ENCODE assay signal across 8 cellular contexts in genomic region chr9:134475051-134475790, GRCh38.
DNase-seq lines count a peak whose midpoint lies in the region; ATAC-seq and TF ChIP-seq lines count a peak whose summit lies in the region.

No MANE protein-coding gene starts in this region.

- H3K4me3 ChIP-seq in choroid plexus epithelial cell (ENCODE audit: low read depth, low read length), result no peak overlapping the region
- H3K4me3 ChIP-seq in aorta (ENCODE audit: low read length in 2 of 2), result no peak overlapping the region

- no peaks in the 10 kb centered on the region for H3K9me3 ChIP-seq in aorta (ENCODE audit: control insufficient read depth, low read length)

- 24% methylated on average over 25 of the region's 25 CpGs for WGBS in aorta, 2 donors

- peak; percentile 34 for TF ChIP-seq CTCF in choroid plexus epithelial cell (conservative IDR thresholded peaks at IDR 0.05; ENCODE audit: low read depth, low read length)

- peak; percentile 59 for ATAC-seq in aorta (ENCODE audit: low FRiP score)
- no peak for ATAC-seq in HG03354 (IDR thresholded peaks at IDR 0.05; ENCODE audit: poor library complexity, severe bottlenecking, unreplicated experiment)

- peak in 5 of 6 experiments; percentile 14 to 78 (median 46) for DNase-seq in stimulated activated naive CD4-positive, alpha-beta T cell (lab: John Stamatoyannopoulos, UW)
- no peak for DNase-seq in stimulated activated naive CD4-positive, alpha-beta T cell treated with Interleukin-2 at 50 U/mL for 16 hours (lab: John Stamatoyannopoulos, UW)
- peak; percentile 84 for DNase-seq in choroid plexus epithelial cell (ENCODE audit: low read depth)
- peak; percentile 77 for DNase-seq in mucosa of gallbladder (ENCODE audit: low spot score)
- DNase-seq in aorta, result peak; percentile 89 to 90
- DNase-seq in NCI-H2081 treated with DMSO at 0.1 percent for 48 hours (lab: John Stamatoyannopoulos, UW), result no peak
- no peak for DNase-seq in occipital lobe (lab: John Stamatoyannopoulos, UW)

- intact Hi-C loops in aorta (cut with DNase I), result loop anchor here in 1 of 2 donors (2.0 to 5.0 kb wide), 2 partner anchors 72 to 168 kb away; no protein-coding TSS in a partner anchor

- no peaks in the 10 kb centered on the region for H3K27me3 ChIP-seq in aorta (ENCODE audit: control insufficient read depth in 1 of 2, insufficient read depth in 2 of 2, low read length in 1 of 2)

- H3K27ac ChIP-seq in aorta (ENCODE audit: low read depth in 1 of 2, low read length in 2 of 2), result peak overlapping the region in 1 of 2 donors; percentile 45

- peaks cover 0 to 4% of the 10 kb centered on the region in 2 donors for H3K4me1 ChIP-seq in aorta (ENCODE audit: control insufficient read depth in 1 of 2, insufficient read depth in 2 of 2, low read length in 2 of 2)

- no peaks in the 10 kb centered on the region for H3K36me3 ChIP-seq in aorta (ENCODE audit: control insufficient read depth in 1 of 2, insufficient read depth in 2 of 2, low read length in 1 of 2)

Comparison
In these comparisons a context has a peak if more than half of its experiments do, and no peak if none do; other contexts are left out.
1. DNase-seq: peak in stimulated activated naive CD4-positive, alpha-beta T cell (5 of 6), choroid plexus epithelial cell (single experiment), mucosa of gallbladder (single experiment) and aorta (2 of 2); none in stimulated activated naive CD4-positive, alpha-beta T cell treated with Interleukin-2 at 50 U/mL for 16 hours (single experiment), NCI-H2081 treated with DMSO at 0.1 percent for 48 hours (single experiment) and occipital lobe (single experiment).